In the genomic region with DNA sequence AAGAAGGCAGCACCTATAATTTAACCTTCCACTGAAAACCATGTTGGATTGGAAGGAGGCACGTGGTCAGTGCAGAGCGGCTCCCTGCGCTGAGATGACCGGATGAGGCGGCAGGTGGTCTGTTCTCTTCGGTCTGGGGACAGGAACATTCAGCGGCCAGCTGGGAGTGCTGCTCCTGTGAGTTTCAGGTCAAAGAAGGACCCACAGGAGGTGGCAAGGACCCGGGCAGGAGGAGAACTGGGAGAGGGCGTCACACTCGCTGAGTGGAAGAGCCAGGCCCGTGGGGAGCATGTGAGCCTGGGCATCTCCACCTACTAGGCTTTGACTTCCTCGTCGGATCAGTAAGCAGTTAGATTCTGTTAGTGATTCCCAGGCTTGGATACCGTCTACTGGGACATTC, we compare ENCODE assay signal across 28 cellular contexts.
"Had no signal": no experiment of that assay in that cellular context is flagged by ENCODE, and none has a peak within 500 bp of the region (broad histone marks: within the 10 kb centered on the region; RNA-seq: fewer than 3 reads in every experiment).

No MANE protein-coding gene starts in this region.

- H3K9me3 Mint-ChIP-seq: effector memory CD8-positive, alpha-beta T cell; immature natural killer cell; natural killer cell; stimulated activated naive CD8-positive, alpha-beta T cell treated with anti-CD3 and anti-CD28 coated beads, Interleukin-15, amount 100 ng/mL, for 72 hours had no signal

- H3K27me3 ChIP-seq: neutrophil, right atrium auricular region, thyroid gland had no signal

- H3K4me1 ChIP-seq: heart right ventricle, lower lobe of right lung, parathyroid adenoma, prostate gland, right atrium auricular region had no signal

- H3K27ac ChIP-seq: esophagus squamous epithelium, heart right ventricle, lower lobe of right lung, neutrophil, parathyroid adenoma, prostate gland, right atrium auricular region, thyroid gland had no signal

- H3K4me1 Mint-ChIP-seq: immature natural killer cell, natural killer cell had no signal

- H3K4me3 Mint-ChIP-seq: effector memory CD8-positive, alpha-beta T cell; immature natural killer cell; natural killer cell; stimulated activated naive CD8-positive, alpha-beta T cell treated with anti-CD3 and anti-CD28 coated beads, Interleukin-15, amount 100 ng/mL, for 72 hours; type B pancreatic cell had no signal

- H3K9me3 ChIP-seq: esophagus squamous epithelium, lower lobe of right lung, neutrophil, prostate gland, right atrium auricular region, thyroid gland had no signal

- H3K4me3 ChIP-seq: esophagus squamous epithelium, heart right ventricle, lower lobe of right lung, prostate gland, right atrium auricular region, smooth muscle cell, thyroid gland had no signal

- H3K27ac Mint-ChIP-seq: effector memory CD8-positive, alpha-beta T cell; immature natural killer cell; natural killer cell; stimulated activated naive CD8-positive, alpha-beta T cell treated with anti-CD3 and anti-CD28 coated beads, Interleukin-15, amount 100 ng/mL, for 72 hours; type B pancreatic cell had no signal

- H3K36me3 ChIP-seq: esophagus squamous epithelium, heart right ventricle, lower lobe of right lung, neutrophil, prostate gland, right atrium auricular region, thyroid gland had no signal

- ATAC-seq: effector memory CD8-positive, alpha-beta T cell; heart right ventricle; left ventricle myocardium superior; lower lobe of right lung; natural killer cell; stimulated activated naive CD8-positive, alpha-beta T cell treated with anti-CD3 and anti-CD28 coated beads, Interleukin-15, amount 100 ng/mL, for 72 hours had no signal

- H3K36me3 Mint-ChIP-seq: immature natural killer cell, natural killer cell, type B pancreatic cell had no signal

- FAIRE-seq: endometrium had no signal

- DNase-seq: cerebellar nuclear complex; cortex of kidney; effector memory CD8-positive, alpha-beta T cell; erythroblast; esophagus squamous epithelium; foreskin melanocyte; glutamatergic neuron; heart right ventricle; hippocampal formation; immature natural killer cell; islet precursor cell; left ventricle myocardium superior; lower lobe of right lung; natural killer cell; stimulated activated CD4-positive, alpha-beta T cell treated with anti-CD3 and anti-CD28 coated beads, Interleukin-12 subunit alpha, Interleukin-12 subunit beta, amount 100 ng/mL, for 4 hours; stimulated activated CD4-positive, alpha-beta T cell treated with anti-CD3 and anti-CD28 coated beads, Interleukin-1b, Interleukin-23, amount 100 ng/mL, for 48 hours; stimulated activated CD4-positive, alpha-beta T cell treated with anti-CD3 and anti-CD28 coated beads, Interleukin-4, amount 100 ng/mL, for 1 hour; stimulated activated CD8-positive, alpha-beta memory T cell treated with anti-CD3 and anti-CD28 coated beads, Interleukin-4, amount 100 ng/mL, for 48 hours; stimulated activated naive CD4-positive, alpha-beta T cell; stimulated activated naive CD8-positive, alpha-beta T cell treated with anti-CD3 and anti-CD28 coated beads, Interleukin-15, amount 100 ng/mL, for 72 hours; thyroid gland had no signal
